15 cellular contexts compared by ENCODE assay signal in genomic region chr3:32138545-32139104, GRCh38. TPM values are rescaled to one million over a fixed set of nuclear protein-coding genes. Genes with fewer than 3 reads are reported as not detected.
DNase-seq lines count a peak whose midpoint lies in the region; ATAC-seq and TF ChIP-seq lines count a peak whose summit lies in the region.
"Had no signal": no experiment of that assay in that cellular context is flagged by ENCODE, and none has a peak within 500 bp of the region (broad histone marks: within the 10 kb centered on the region; RNA-seq: fewer than 3 reads in every experiment).

No MANE protein-coding gene starts in this region.

- intact Hi-C loops in activated CD4-positive, alpha-beta memory T cell treated with anti-CD3 and anti-CD28 coated beads for 36 hours (cut with micrococcal nuclease): loop anchor here (2.0 kb wide), 1 partner anchor 24 kb away; no protein-coding TSS in a partner anchor
- intact Hi-C loops in Right ventricle myocardium superior (cut with DNase I): no loop called here

- DNase-seq in activated CD4-positive, alpha-beta memory T cell treated with anti-CD3 and anti-CD28 coated beads for 36 hours: peak; percentile 45
- no peak for DNase-seq in activated CD4-positive, alpha-beta memory T cell treated with anti-CD3 and anti-CD28 coated beads, Interleukin-2, amount 10 ng/mL, durations not matched to agents 7 days and 5 days
- DNase-seq in activated naive CD8-positive, alpha-beta T cell treated with anti-CD3 and anti-CD28 coated beads for 36 hours: no peak
- peak in 3 of 10 donors; percentile 15 to 31 (median 24) for DNase-seq in naive thymus-derived CD8-positive, alpha-beta T cell
- DNase-seq in smooth muscle cell (lab: John Stamatoyannopoulos, UW; ENCODE audit: unreplicated experiment) (no peak), Right ventricle myocardium superior (no peak)
- DNase-seq: NCI-H1105; NK-92 treated with Interleukin-12 subunit alpha and Interleukin-12 subunit beta, amount 100 ng/mL, for 24 hours; nucleus accumbens; SJCRH30; stimulated activated CD4-positive, alpha-beta T cell treated with anti-CD3 and anti-CD28 coated beads, Interleukin-4, amount 100 ng/mL, for 1 hour; transverse colon had no signal

- no peak overlapping the region for H3K27ac Mint-ChIP-seq in activated CD4-positive, alpha-beta memory T cell treated with anti-CD3 and anti-CD28 coated beads for 36 hours
- H3K27ac Mint-ChIP-seq in activated CD4-positive, alpha-beta memory T cell treated with anti-CD3 and anti-CD28 coated beads, Interleukin-2, amount 10 ng/mL, durations not matched to agents 7 days and 5 days: no peak overlapping the region
- H3K27ac Mint-ChIP-seq in activated naive CD8-positive, alpha-beta T cell treated with anti-CD3 and anti-CD28 coated beads for 36 hours: no peak overlapping the region
- peak overlapping the region in 3 of 10 donors; percentile 2 to 26 (median 9) for H3K27ac Mint-ChIP-seq in naive thymus-derived CD8-positive, alpha-beta T cell

- TF ChIP-seq CTCF in OCI-LY1 (IDR thresholded peaks at IDR 0.05; ENCODE audit: low read length): no peak
- no peak for TF ChIP-seq CTCF in smooth muscle cell (IDR thresholded peaks at IDR 0.05; ENCODE audit: borderline replicate concordance, insufficient read depth, poor library complexity, severe bottlenecking)

- H3K9me3 Mint-ChIP-seq in activated CD4-positive, alpha-beta memory T cell treated with anti-CD3 and anti-CD28 coated beads for 36 hours: no peaks in the 10 kb centered on the region
- H3K9me3 Mint-ChIP-seq in activated CD4-positive, alpha-beta memory T cell treated with anti-CD3 and anti-CD28 coated beads, Interleukin-2, amount 10 ng/mL, durations not matched to agents 7 days and 5 days: no peaks in the 10 kb centered on the region
- no peaks in the 10 kb centered on the region for H3K9me3 Mint-ChIP-seq in activated naive CD8-positive, alpha-beta T cell treated with anti-CD3 and anti-CD28 coated beads for 36 hours
- H3K9me3 Mint-ChIP-seq in naive thymus-derived CD8-positive, alpha-beta T cell: no peaks in the 10 kb centered on the region

- H3K36me3 ChIP-seq in OCI-LY1 (ENCODE audit: insufficient read depth, low read length): peaks cover 22% of the 10 kb centered on the region; the same call in 1 of the 2 replicates
- no peaks in the 10 kb centered on the region for H3K36me3 ChIP-seq in smooth muscle cell (ENCODE audit: low read depth)
- H3K36me3 ChIP-seq: SJCRH30 had no signal

- peak overlapping the region; percentile 3; the same call in 1 of the 2 replicates for H3K4me2 ChIP-seq in OCI-LY1 (ENCODE audit: low read length)
- no peak overlapping the region for H3K4me2 ChIP-seq in smooth muscle cell

- peaks cover 1% of the 10 kb centered on the region for H3K36me3 Mint-ChIP-seq in activated CD4-positive, alpha-beta memory T cell treated with anti-CD3 and anti-CD28 coated beads for 36 hours
- peaks cover 15% of the 10 kb centered on the region for H3K36me3 Mint-ChIP-seq in activated CD4-positive, alpha-beta memory T cell treated with anti-CD3 and anti-CD28 coated beads, Interleukin-2, amount 10 ng/mL, durations not matched to agents 7 days and 5 days (ENCODE audit: low read depth)
- peaks cover 24% of the 10 kb centered on the region for H3K36me3 Mint-ChIP-seq in activated naive CD8-positive, alpha-beta T cell treated with anti-CD3 and anti-CD28 coated beads for 36 hours
- peaks cover 8 to 50% (median 22%) of the 10 kb centered on the region in 3 donors for H3K36me3 Mint-ChIP-seq in naive thymus-derived CD8-positive, alpha-beta T cell

- H3K9ac ChIP-seq in OCI-LY1 (ENCODE audit: low read length): no peak overlapping the region
- H3K9ac ChIP-seq in smooth muscle cell (ENCODE audit: low read depth): no peak overlapping the region

- no peak overlapping the region for H3K4me3 Mint-ChIP-seq in activated CD4-positive, alpha-beta memory T cell treated with anti-CD3 and anti-CD28 coated beads for 36 hours
- H3K4me3 Mint-ChIP-seq in activated CD4-positive, alpha-beta memory T cell treated with anti-CD3 and anti-CD28 coated beads, Interleukin-2, amount 10 ng/mL, durations not matched to agents 7 days and 5 days: no peak overlapping the region
- H3K4me3 Mint-ChIP-seq in activated naive CD8-positive, alpha-beta T cell treated with anti-CD3 and anti-CD28 coated beads for 36 hours: peak overlapping the region; percentile 8
- peak overlapping the region in 7 of 10 donors; percentile 8 to 68 (median 40) for H3K4me3 Mint-ChIP-seq in naive thymus-derived CD8-positive, alpha-beta T cell

- H4K20me1 ChIP-seq in OCI-LY1 (ENCODE audit: insufficient read depth, low read length) (no peaks in the 10 kb centered on the region), smooth muscle cell (ENCODE audit: low read depth) (no peaks in the 10 kb centered on the region)

- no peaks in the 10 kb centered on the region for H3K27me3 ChIP-seq in OCI-LY1 (ENCODE audit: insufficient read depth, low read length)
- H3K27me3 ChIP-seq in smooth muscle cell (ENCODE audit: low read depth): no peaks in the 10 kb centered on the region
- H3K27me3 ChIP-seq: SJCRH30, transverse colon had no signal

- H3K9me2 ChIP-seq in OCI-LY1 (ENCODE audit: low read depth, low read length): no peaks in the 10 kb centered on the region

- POLR2A ChIA-PET in activated CD4-positive, alpha-beta memory T cell treated with anti-CD3 and anti-CD28 coated beads for 36 hours (lab: Charles Lee): no interaction called here
- POLR2A ChIA-PET in activated CD4-positive, alpha-beta memory T cell treated with anti-CD3 and anti-CD28 coated beads, Interleukin-2, amount 10 ng/mL, durations not matched to agents 7 days and 5 days (lab: Charles Lee): no interaction called here
- POLR2A ChIA-PET in naive thymus-derived CD8-positive, alpha-beta T cell (lab: Charles Lee): interaction anchor here (0.7 to 0.9 kb wide), 2 partner anchors 24 to 31 kb away, joined by 3 read pairs; no protein-coding TSS in a partner anchor

- ATAC-seq in naive thymus-derived CD8-positive, alpha-beta T cell: peak; percentile 54 to 71
- ATAC-seq in HG03159 (IDR thresholded peaks at IDR 0.05; ENCODE audit: unreplicated experiment) (no peak), Right ventricle myocardium superior (ENCODE audit: poor library complexity) (no peak)
- ATAC-seq: sciatic nerve had no signal

- H3K4me3 ChIP-seq in OCI-LY1 (ENCODE audit: low read depth, low read length, poor library complexity, severe bottlenecking) (no peak overlapping the region), smooth muscle cell (no peak overlapping the region)
- H3K4me3 ChIP-seq: SJCRH30, transverse colon had no signal

- 85% methylated on average over 8 of the region's 8 CpGs for WGBS in smooth muscle cell (ENCODE audit: low lambda C conversion rate)

- H3K4me1 ChIP-seq in OCI-LY1 (ENCODE audit: insufficient read depth, low read length, severe bottlenecking): peaks cover 12% of the 10 kb centered on the region
- H3K4me1 ChIP-seq in smooth muscle cell (ENCODE audit: low read depth): no peaks in the 10 kb centered on the region
- H3K4me1 ChIP-seq: SJCRH30, transverse colon had no signal

- H3F3A ChIP-seq in OCI-LY1 (ENCODE audit: insufficient read depth, low read length) (no peaks in the 10 kb centered on the region), smooth muscle cell (ENCODE audit: low read depth) (no peaks in the 10 kb centered on the region)

- CTCF ChIA-PET in activated CD4-positive, alpha-beta memory T cell treated with anti-CD3 and anti-CD28 coated beads for 36 hours (lab: Charles Lee): interaction anchor here (1.4 kb wide), 1 partner anchor 120 kb away, joined by 6 read pairs; no protein-coding TSS in a partner anchor
- CTCF ChIA-PET in activated CD4-positive, alpha-beta memory T cell treated with anti-CD3 and anti-CD28 coated beads, Interleukin-2, amount 10 ng/mL, durations not matched to agents 7 days and 5 days (lab: Charles Lee): interaction anchor here (0.5 to 0.6 kb wide), 2 partner anchors 49 to 524 kb away, joined by 3 to 4 read pairs; no protein-coding TSS in a partner anchor

- H3K27ac ChIP-seq in OCI-LY1 (ENCODE audit: low read depth, low read length, poor library complexity, severe bottlenecking): peak overlapping the region; percentile 35
- H3K27ac ChIP-seq in smooth muscle cell (ENCODE audit: low read depth): no peak overlapping the region
- H3K27ac ChIP-seq: SJCRH30, transverse colon had no signal

- no peaks in the 10 kb centered on the region for H3K27me3 Mint-ChIP-seq in activated CD4-positive, alpha-beta memory T cell treated with anti-CD3 and anti-CD28 coated beads for 36 hours
- no peaks in the 10 kb centered on the region for H3K27me3 Mint-ChIP-seq in activated CD4-positive, alpha-beta memory T cell treated with anti-CD3 and anti-CD28 coated beads, Interleukin-2, amount 10 ng/mL, durations not matched to agents 7 days and 5 days
- H3K27me3 Mint-ChIP-seq in activated naive CD8-positive, alpha-beta T cell treated with anti-CD3 and anti-CD28 coated beads for 36 hours: no peaks in the 10 kb centered on the region
- H3K27me3 Mint-ChIP-seq in naive thymus-derived CD8-positive, alpha-beta T cell: peaks cover 0 to 36% (median 9%) of the 10 kb centered on the region in 5 donors

- H3K9me3 ChIP-seq in OCI-LY1 (ENCODE audit: low read length) (no peaks in the 10 kb centered on the region), smooth muscle cell (replicated peaks; ENCODE audit: low read depth) (no peaks in the 10 kb centered on the region)
- H3K9me3 ChIP-seq: SJCRH30, transverse colon had no signal

- no peak overlapping the region for H2AFZ ChIP-seq in OCI-LY1 (ENCODE audit: low read length)
- no peak overlapping the region for H2AFZ ChIP-seq in smooth muscle cell (ENCODE audit: low read depth)

- peaks cover 18% of the 10 kb centered on the region for H3K4me1 Mint-ChIP-seq in activated CD4-positive, alpha-beta memory T cell treated with anti-CD3 and anti-CD28 coated beads for 36 hours (ENCODE audit: low read depth)
- H3K4me1 Mint-ChIP-seq in activated CD4-positive, alpha-beta memory T cell treated with anti-CD3 and anti-CD28 coated beads, Interleukin-2, amount 10 ng/mL, durations not matched to agents 7 days and 5 days: peaks cover 22% of the 10 kb centered on the region
- peaks cover 19% of the 10 kb centered on the region for H3K4me1 Mint-ChIP-seq in activated naive CD8-positive, alpha-beta T cell treated with anti-CD3 and anti-CD28 coated beads for 36 hours
- H3K4me1 Mint-ChIP-seq in naive thymus-derived CD8-positive, alpha-beta T cell: peaks cover 16 to 26% (median 19%) of the 10 kb centered on the region in 4 donors

- H3K79me2 ChIP-seq in OCI-LY1 (ENCODE audit: insufficient read depth, low read length) (no peaks in the 10 kb centered on the region), smooth muscle cell (ENCODE audit: low read depth) (no peaks in the 10 kb centered on the region)

RNA-seq across cellular contexts. Expression of gene GPD1L, which starts 32.2 kb away (rescaled TPM):
- 10 to 100 TPM; 10.9 to 12.2 TPM for total RNA-seq in activated CD4-positive, alpha-beta memory T cell treated with anti-CD3 and anti-CD28 coated beads for 36 hours
- 10 to 100 TPM; 19.5 to 20.7 TPM for total RNA-seq in activated CD4-positive, alpha-beta memory T cell treated with anti-CD3 and anti-CD28 coated beads, Interleukin-2, amount 10 ng/mL, durations not matched to agents 7 days and 5 days
- total RNA-seq in activated naive CD8-positive, alpha-beta T cell treated with anti-CD3 and anti-CD28 coated beads for 36 hours: 10 to 100 TPM; 12.2 to 14.4 TPM
- total RNA-seq in naive thymus-derived CD8-positive, alpha-beta T cell: 10 to 100 TPM; 16.6 to 20.5 TPM
- 10 to 100 TPM in 1 of 3 donors, 1 to 10 TPM in 2; 8.0 to 10.4 (median 10.0) TPM for polyA plus RNA-seq in naive thymus-derived CD8-positive, alpha-beta T cell
- 5.9 and 8.2 TPM in 2 replicates for total RNA-seq in smooth muscle cell
- 3.6 and 4.1 TPM in 2 replicates for polyA plus RNA-seq in smooth muscle cell
- 273 TPM for total RNA-seq in Right ventricle myocardium superior

Comparison
In these comparisons a context has a peak if more than half of its experiments do, and no peak if none do; other contexts are left out.
1. H3K4me3 Mint-ChIP-seq: peak in activated naive CD8-positive, alpha-beta T cell treated with anti-CD3 and anti-CD28 coated beads for 36 hours (single experiment) and naive thymus-derived CD8-positive, alpha-beta T cell (7 of 10); none in activated CD4-positive, alpha-beta memory T cell treated with anti-CD3 and anti-CD28 coated beads for 36 hours (single experiment) and activated CD4-positive, alpha-beta memory T cell treated with anti-CD3 and anti-CD28 coated beads, Interleukin-2, amount 10 ng/mL, durations not matched to agents 7 days and 5 days (single experiment).
2. ATAC-seq: peak in naive thymus-derived CD8-positive, alpha-beta T cell (2 of 2); none in HG03159 (single experiment) and Right ventricle myocardium superior (single experiment).
3. RNA of gene GPD1L, which starts 32.2 kb away (total RNA-seq): 273 TPM in Right ventricle myocardium superior (single experiment); 19.5 to 20.7 TPM in activated CD4-positive, alpha-beta memory T cell treated with anti-CD3 and anti-CD28 coated beads, Interleukin-2, amount 10 ng/mL, durations not matched to agents 7 days and 5 days, 16.6 to 20.5 TPM in naive thymus-derived CD8-positive, alpha-beta T cell, 12.2 to 14.4 TPM in activated naive CD8-positive, alpha-beta T cell treated with anti-CD3 and anti-CD28 coated beads for 36 hours, 10.9 to 12.2 TPM in activated CD4-positive, alpha-beta memory T cell treated with anti-CD3 and anti-CD28 coated beads for 36 hours and 5.9 to 8.2 TPM in smooth muscle cell; every median in the first group is over 10 times any median in the second.